In genomic region chr22:38056969-38057841, GRCh38 we compare ENCODE assay signal across 8 cellular contexts. TPM values are rescaled to one million over a fixed set of nuclear protein-coding genes. Genes with fewer than 3 reads are reported as not detected.
A peak's percentile ranks its signal among the peaks of the same experiment; 100 is the strongest.
DNase-seq lines count a peak whose midpoint lies in the region; ATAC-seq lines count a peak whose summit lies in the region.

TSS of gene PICK1 (plus strand) at chr22:38057404. CDS start at chr22:38057810, 406 bp downstream.

- H3K4me1 Mint-ChIP-seq in activated CD4-positive, alpha-beta memory T cell treated with anti-CD3 and anti-CD28 coated beads for 36 hours (ENCODE audit: low read depth) = peaks cover 12% of the 10 kb centered on the region

- peak within 1 kb of the TSS; percentile 93 for H3K4me3 Mint-ChIP-seq in activated CD4-positive, alpha-beta memory T cell treated with anti-CD3 and anti-CD28 coated beads for 36 hours

- H3K36me3 Mint-ChIP-seq in activated CD4-positive, alpha-beta memory T cell treated with anti-CD3 and anti-CD28 coated beads for 36 hours = peaks cover 2% of the 10 kb centered on the region

- CTCF ChIA-PET in activated CD4-positive, alpha-beta memory T cell treated with anti-CD3 and anti-CD28 coated beads for 36 hours (lab: Charles Lee) = interaction anchor here (1.1 to 2.4 kb wide), 9 partner anchors 9 to 515 kb away, joined by 3 to 8 read pairs (median 3); no protein-coding TSS in a partner anchor

- H3K9me3 Mint-ChIP-seq in activated CD4-positive, alpha-beta memory T cell treated with anti-CD3 and anti-CD28 coated beads for 36 hours = no peaks in the 10 kb centered on the region

- H3K27ac Mint-ChIP-seq in activated CD4-positive, alpha-beta memory T cell treated with anti-CD3 and anti-CD28 coated beads for 36 hours = peak within 1 kb of the TSS; percentile 93

- intact Hi-C loops in activated CD4-positive, alpha-beta memory T cell treated with anti-CD3 and anti-CD28 coated beads for 36 hours (cut with micrococcal nuclease) = loop anchor here (10.0 kb wide), 1 partner anchor 48 kb away; no protein-coding TSS in a partner anchor

- POLR2A ChIA-PET in activated CD4-positive, alpha-beta memory T cell treated with anti-CD3 and anti-CD28 coated beads for 36 hours (lab: Charles Lee) = interaction anchor here (0.6 to 0.7 kb wide), 2 partner anchors 213 to 249 kb away, joined by 3 read pairs; partner anchors contain the start of gene ANKRD54

- DNase-seq in D341Med (ENCODE audit: low spot score) (peak; percentile 96), NCI-H526 treated with DMSO at 0.1 percent for 48 hours (lab: John Stamatoyannopoulos, UW) (peak; percentile 64), dermis microvascular lymphatic vessel endothelial cell (ENCODE audit: low read depth in 2 of 2) (peak; percentile 84), left lobe of liver (ENCODE audit: low spot score) (peak; percentile 87)
- DNase-seq in activated CD4-positive, alpha-beta memory T cell treated with anti-CD3 and anti-CD28 coated beads for 36 hours = peak; percentile 89
- DNase-seq in stimulated activated CD4-positive, alpha-beta T cell treated with anti-CD3 and anti-CD28 coated beads, Interleukin-1b, Interleukin-23, amount 100 ng/mL, for 48 hours = peak; percentile 88

- ATAC-seq in HG02973 (IDR thresholded peaks at IDR 0.05; ENCODE audit: unreplicated experiment) = peak; percentile 49
- ATAC-seq in left lobe of liver = peak; percentile 86
- no peak for ATAC-seq in HG03378 (IDR thresholded peaks at IDR 0.05; ENCODE audit: unreplicated experiment)

- H3K27me3 Mint-ChIP-seq in activated CD4-positive, alpha-beta memory T cell treated with anti-CD3 and anti-CD28 coated beads for 36 hours = no peaks in the 10 kb centered on the region

RNA-seq across cellular contexts. Expression of gene PICK1, which starts in this region (rescaled TPM):
- 10 to 100 TPM; 16.0 to 16.5 TPM for total RNA-seq in activated CD4-positive, alpha-beta memory T cell treated with anti-CD3 and anti-CD28 coated beads for 36 hours
- total RNA-seq in dermis microvascular lymphatic vessel endothelial cell (6.5 and 11.5 TPM in 2 replicates), left lobe of liver (16.8 TPM)
